Comparison of ENCODE assay signal across 17 cellular contexts in genomic region chr16:57569306-57569946, GRCh38. TPM values are rescaled to one million over a fixed set of nuclear protein-coding genes. Genes with fewer than 3 reads are reported as not detected.
DNase-seq lines count a peak whose midpoint lies in the region; ATAC-seq lines count a peak whose summit lies in the region.
"Had no signal": no experiment of that assay in that cellular context is flagged by ENCODE, and none has a peak within 500 bp of the region (broad histone marks: within the 10 kb centered on the region; RNA-seq: fewer than 3 reads in every experiment).

No MANE protein-coding gene starts in this region.

- H3K4me1 Mint-ChIP-seq in stimulated activated naive CD8-positive, alpha-beta T cell treated with anti-CD3 and anti-CD28 coated beads, Interleukin-15, Interleukin-2, amounts not matched to agents 100 ng/mL and 50 ng/mL, for 24 hours (ENCODE audit: low read depth) = peaks cover 18% of the 10 kb centered on the region
- H3K4me1 Mint-ChIP-seq in stimulated activated naive CD8-positive, alpha-beta T cell treated with anti-CD3 and anti-CD28 coated beads, Interleukin-15, amount 100 ng/mL, for 72 hours = peaks cover 31% of the 10 kb centered on the region
- no peaks in the 10 kb centered on the region for H3K4me1 Mint-ChIP-seq in central memory CD8-positive, alpha-beta T cell
- peaks cover 37 to 51% of the 10 kb centered on the region in 2 donors for H3K4me1 Mint-ChIP-seq in natural killer cell treated with Interleukin-12 subunit alpha and Interleukin-12 subunit beta and Interleukin-15 and Interleukin-18, amount 100 ng/mL, for 72 hours (ENCODE audit: low read depth in 2 of 2)

- peaks cover 20% of the 10 kb centered on the region for H3K36me3 Mint-ChIP-seq in stimulated activated naive CD8-positive, alpha-beta T cell treated with anti-CD3 and anti-CD28 coated beads, Interleukin-15, Interleukin-2, amounts not matched to agents 100 ng/mL and 50 ng/mL, for 24 hours (ENCODE audit: low read depth)
- peaks cover 37% of the 10 kb centered on the region for H3K36me3 Mint-ChIP-seq in central memory CD8-positive, alpha-beta T cell (ENCODE audit: insufficient read depth)
- H3K36me3 Mint-ChIP-seq in natural killer cell treated with Interleukin-12 subunit alpha and Interleukin-12 subunit beta and Interleukin-15 and Interleukin-18, amount 100 ng/mL, for 72 hours = peaks cover 27% of the 10 kb centered on the region

- peak overlapping the region; percentile 30 for H3K27ac Mint-ChIP-seq in stimulated activated naive CD8-positive, alpha-beta T cell treated with anti-CD3 and anti-CD28 coated beads, Interleukin-15, Interleukin-2, amounts not matched to agents 100 ng/mL and 50 ng/mL, for 24 hours
- H3K27ac Mint-ChIP-seq in stimulated activated naive CD8-positive, alpha-beta T cell treated with anti-CD3 and anti-CD28 coated beads, Interleukin-15, amount 100 ng/mL, for 72 hours = peak overlapping the region in 1 of 2 donors; percentile 36
- H3K27ac Mint-ChIP-seq in central memory CD8-positive, alpha-beta T cell (ENCODE audit: low read depth) = peak overlapping the region; percentile 85
- H3K27ac Mint-ChIP-seq in natural killer cell treated with Interleukin-12 subunit alpha and Interleukin-12 subunit beta and Interleukin-15 and Interleukin-18, amount 100 ng/mL, for 72 hours = peak overlapping the region; percentile 75 to 86
- H3K27ac Mint-ChIP-seq: IgD-negative memory B cell had no signal

- H3K4me3 Mint-ChIP-seq in stimulated activated naive CD8-positive, alpha-beta T cell treated with anti-CD3 and anti-CD28 coated beads, Interleukin-15, Interleukin-2, amounts not matched to agents 100 ng/mL and 50 ng/mL, for 24 hours = no peak overlapping the region
- H3K4me3 Mint-ChIP-seq in stimulated activated naive CD8-positive, alpha-beta T cell treated with anti-CD3 and anti-CD28 coated beads, Interleukin-15, amount 100 ng/mL, for 72 hours = no peak overlapping the region
- H3K4me3 Mint-ChIP-seq in central memory CD8-positive, alpha-beta T cell = no peak overlapping the region
- no peak overlapping the region for H3K4me3 Mint-ChIP-seq in natural killer cell treated with Interleukin-12 subunit alpha and Interleukin-12 subunit beta and Interleukin-15 and Interleukin-18, amount 100 ng/mL, for 72 hours
- H3K4me3 Mint-ChIP-seq: IgD-negative memory B cell had no signal

- DNase-seq in stimulated activated naive CD8-positive, alpha-beta T cell treated with anti-CD3 and anti-CD28 coated beads, Interleukin-15, amount 100 ng/mL, for 72 hours = no peak
- DNase-seq in central memory CD8-positive, alpha-beta T cell (ENCODE audit: low spot score in 2 of 2) = peak in 1 of 2 donors; percentile 10
- DNase-seq in natural killer cell treated with Interleukin-12 subunit alpha and Interleukin-12 subunit beta and Interleukin-15 and Interleukin-18, amount 100 ng/mL, for 72 hours (ENCODE audit: low spot score) = no peak
- DNase-seq in dedifferentiated amniotic fluid mesenchymal stem cell (ENCODE audit: extremely low spot score) (no peak), globus pallidus (ENCODE audit: low spot score) (no peak), Kasumi-1 (lab: John Stamatoyannopoulos, UW) (no peak)
- DNase-seq: C1 segment of cervical spinal cord, EL, NCI-H1417, NCI-H1930, NCI-H2171 treated with DMSO at 0.1 percent for 48 hours, NCI-H510A had no signal

- H3K9me3 Mint-ChIP-seq in stimulated activated naive CD8-positive, alpha-beta T cell treated with anti-CD3 and anti-CD28 coated beads, Interleukin-15, Interleukin-2, amounts not matched to agents 100 ng/mL and 50 ng/mL, for 24 hours = peaks cover 5% of the 10 kb centered on the region
- H3K9me3 Mint-ChIP-seq in stimulated activated naive CD8-positive, alpha-beta T cell treated with anti-CD3 and anti-CD28 coated beads, Interleukin-15, amount 100 ng/mL, for 72 hours = peaks cover 22% of the 10 kb centered on the region in 2 donors
- H3K9me3 Mint-ChIP-seq in central memory CD8-positive, alpha-beta T cell = no peaks in the 10 kb centered on the region
- peaks cover 11% of the 10 kb centered on the region for H3K9me3 Mint-ChIP-seq in natural killer cell treated with Interleukin-12 subunit alpha and Interleukin-12 subunit beta and Interleukin-15 and Interleukin-18, amount 100 ng/mL, for 72 hours
- H3K9me3 Mint-ChIP-seq: IgD-negative memory B cell had no signal

- ATAC-seq in stimulated activated naive CD8-positive, alpha-beta T cell treated with anti-CD3 and anti-CD28 coated beads, Interleukin-15, amount 100 ng/mL, for 72 hours = no peak
- no peak for ATAC-seq in central memory CD8-positive, alpha-beta T cell (replicated peaks; ENCODE audit: extremely low read depth, poor library complexity, severe bottlenecking)
- ATAC-seq in natural killer cell treated with Interleukin-12 subunit alpha and Interleukin-12 subunit beta and Interleukin-15 and Interleukin-18, amount 100 ng/mL, for 72 hours = no peak

- H3K27me3 Mint-ChIP-seq in stimulated activated naive CD8-positive, alpha-beta T cell treated with anti-CD3 and anti-CD28 coated beads, Interleukin-15, Interleukin-2, amounts not matched to agents 100 ng/mL and 50 ng/mL, for 24 hours = no peaks in the 10 kb centered on the region
- no peaks in the 10 kb centered on the region for H3K27me3 Mint-ChIP-seq in stimulated activated naive CD8-positive, alpha-beta T cell treated with anti-CD3 and anti-CD28 coated beads, Interleukin-15, amount 100 ng/mL, for 72 hours
- no peaks in the 10 kb centered on the region for H3K27me3 Mint-ChIP-seq in central memory CD8-positive, alpha-beta T cell
- H3K27me3 Mint-ChIP-seq in natural killer cell treated with Interleukin-12 subunit alpha and Interleukin-12 subunit beta and Interleukin-15 and Interleukin-18, amount 100 ng/mL, for 72 hours = no peaks in the 10 kb centered on the region
- H3K27me3 Mint-ChIP-seq: IgD-negative memory B cell had no signal

RNA-seq across cellular contexts. Expression of gene ADGRG5, which starts 27.0 kb away (rescaled TPM):
- 10 to 100 TPM; 86.8 to 95.0 TPM for total RNA-seq in natural killer cell treated with Interleukin-12 subunit alpha and Interleukin-12 subunit beta and Interleukin-15 and Interleukin-18, amount 100 ng/mL, for 72 hours
- total RNA-seq: A673, HT1080, SJSA1 had no signal

RNA-seq across cellular contexts. Expression of gene CCDC102A, which starts 33.1 kb away (rescaled TPM):
- 10 to 100 TPM; 13.9 to 21.5 TPM for total RNA-seq in natural killer cell treated with Interleukin-12 subunit alpha and Interleukin-12 subunit beta and Interleukin-15 and Interleukin-18, amount 100 ng/mL, for 72 hours

RNA-seq across cellular contexts. Expression of gene ADGRG1, which starts 59.0 kb away (rescaled TPM):
- total RNA-seq in natural killer cell treated with Interleukin-12 subunit alpha and Interleukin-12 subunit beta and Interleukin-15 and Interleukin-18, amount 100 ng/mL, for 72 hours = 10 to 100 TPM in 1 of 2 donors, 1 to 10 TPM in 1; 4.8 to 13.7 TPM
